ENCODE assay signal across 8 cellular contexts in the genomic region with DNA sequence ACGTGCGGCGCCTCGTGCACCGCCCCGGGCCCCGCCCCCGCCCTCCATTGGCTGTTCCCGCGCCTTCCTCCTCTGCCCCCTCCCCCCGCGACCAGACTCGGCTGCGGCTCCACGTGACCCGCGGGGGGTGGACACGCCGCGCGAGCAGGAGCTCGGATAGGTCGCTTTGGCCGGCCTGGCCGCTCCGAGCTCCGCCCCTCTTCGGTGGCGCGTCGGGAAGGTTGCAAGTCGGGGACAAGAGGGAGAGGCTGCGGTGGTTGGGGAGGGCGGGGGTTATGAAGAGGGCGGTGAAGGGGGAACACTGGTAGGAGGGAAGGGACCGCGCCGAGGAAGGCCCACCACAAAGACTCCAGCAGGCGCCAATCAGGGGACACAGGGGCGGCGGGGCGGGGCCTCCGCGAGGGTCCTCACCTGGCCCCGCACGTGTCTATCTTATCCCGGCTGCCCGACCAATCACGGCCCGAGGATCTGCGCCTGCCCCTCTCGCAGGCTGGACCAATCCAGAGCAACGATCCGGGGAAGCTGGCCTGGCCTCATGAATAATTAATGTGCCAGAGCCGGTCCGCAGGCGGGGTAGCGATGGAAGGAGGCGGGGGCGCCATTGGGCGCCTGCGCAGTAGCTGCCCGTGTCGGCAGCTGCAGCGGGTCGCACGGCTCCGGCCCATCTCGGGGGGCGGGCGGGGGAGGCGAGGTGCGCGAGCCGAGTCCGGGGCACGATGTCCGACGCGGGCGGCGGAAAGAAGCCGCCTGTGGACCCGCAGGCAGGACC. TPM values are rescaled to one million over a fixed set of nuclear protein-coding genes. Genes with fewer than 3 reads are reported as not detected.
DNase-seq lines count a peak whose midpoint lies in the region; ATAC-seq and TF ChIP-seq lines count a peak whose summit lies in the region.

A gene with protein sequence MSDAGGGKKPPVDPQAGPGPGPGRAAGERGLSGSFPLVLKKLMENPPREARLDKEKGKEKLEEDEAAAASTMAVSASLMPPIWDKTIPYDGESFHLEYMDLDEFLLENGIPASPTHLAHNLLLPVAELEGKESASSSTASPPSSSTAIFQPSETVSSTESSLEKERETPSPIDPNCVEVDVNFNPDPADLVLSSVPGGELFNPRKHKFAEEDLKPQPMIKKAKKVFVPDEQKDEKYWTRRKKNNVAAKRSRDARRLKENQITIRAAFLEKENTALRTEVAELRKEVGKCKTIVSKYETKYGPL (plus strand): TSS at position 614 of the 769 bp plus-strand sequence. CDS start 103 bp downstream, at position 717.

- no peaks in the 10 kb centered on the region for H3K36me3 ChIP-seq in fibroblast of lung (ENCODE audit: control insufficient read depth, insufficient read depth, low read length)

- no peaks in the 10 kb centered on the region for H3K9me3 Mint-ChIP-seq in activated T-helper 2 cell treated with anti-CD3 and anti-CD28 coated beads, Interferon-gamma antibody, Interleukin-2, Interleukin-4, amounts not matched to agents 10 μg/mL and 5 μg/mL and 100 μg/mL, durations not matched to agents 14 hours and 24 hours and 36 hours
- H3K9me3 Mint-ChIP-seq in naive B cell = no peaks in the 10 kb centered on the region
- H3K9me3 Mint-ChIP-seq in stimulated activated effector memory CD8-positive, alpha-beta T cell treated with anti-CD3 and anti-CD28 coated beads, Interleukin-12 subunit alpha, Interleukin-12 subunit beta, amount 100 ng/mL, for 72 hours = no peaks in the 10 kb centered on the region

- peak within 1 kb of the TSS; percentile 99 for H3K27ac ChIP-seq in fibroblast of lung (ENCODE audit: insufficient read depth, low read length)

- H3K9me3 ChIP-seq in fibroblast of lung (ENCODE audit: control insufficient read depth, insufficient read depth, low read depth, low read length) = no peaks in the 10 kb centered on the region

- peaks cover 4% of the 10 kb centered on the region for H3K4me1 ChIP-seq in fibroblast of lung (ENCODE audit: control insufficient read depth, extremely low read depth, insufficient read depth, low read length)

- no peaks in the 10 kb centered on the region for H3K36me3 Mint-ChIP-seq in activated T-helper 2 cell treated with anti-CD3 and anti-CD28 coated beads, Interferon-gamma antibody, Interleukin-2, Interleukin-4, amounts not matched to agents 10 μg/mL and 5 μg/mL and 100 μg/mL, durations not matched to agents 14 hours and 24 hours and 36 hours (ENCODE audit: low read depth)
- H3K36me3 Mint-ChIP-seq in naive B cell = no peaks in the 10 kb centered on the region
- peaks cover 7% of the 10 kb centered on the region for H3K36me3 Mint-ChIP-seq in stimulated activated effector memory CD8-positive, alpha-beta T cell treated with anti-CD3 and anti-CD28 coated beads, Interleukin-12 subunit alpha, Interleukin-12 subunit beta, amount 100 ng/mL, for 72 hours

- DNase-seq in Daoy (ENCODE audit: low read depth) = peak; percentile 98
- DNase-seq in H4 (ENCODE audit: low spot score) = peak; percentile 98
- DNase-seq in LNCaP clone FGC (ENCODE audit: low read depth) = peak; percentile 93
- peak; percentile 98 for DNase-seq in RPMI8226
- peak; percentile 97 for DNase-seq in activated T-helper 2 cell treated with anti-CD3 and anti-CD28 coated beads, Interferon-gamma antibody, Interleukin-2, Interleukin-4, amounts not matched to agents 10 μg/mL and 5 μg/mL and 100 μg/mL, durations not matched to agents 14 hours and 24 hours and 36 hours (ENCODE audit: low spot score)
- peak; percentile 98 for DNase-seq in fibroblast of lung (ENCODE audit: low read depth in 2 of 2)
- peak; percentile 98 for DNase-seq in naive B cell
- DNase-seq in stimulated activated effector memory CD8-positive, alpha-beta T cell treated with anti-CD3 and anti-CD28 coated beads, Interleukin-12 subunit alpha, Interleukin-12 subunit beta, amount 100 ng/mL, for 72 hours (ENCODE audit: low spot score in 2 of 2) = peak; percentile 93 to 96

- peak within 1 kb of the TSS; percentile 91 for H3K27ac Mint-ChIP-seq in activated T-helper 2 cell treated with anti-CD3 and anti-CD28 coated beads, Interferon-gamma antibody, Interleukin-2, Interleukin-4, amounts not matched to agents 10 μg/mL and 5 μg/mL and 100 μg/mL, durations not matched to agents 14 hours and 24 hours and 36 hours
- H3K27ac Mint-ChIP-seq in naive B cell = peak within 1 kb of the TSS; percentile 96 to 99 (median 99)
- H3K27ac Mint-ChIP-seq in stimulated activated effector memory CD8-positive, alpha-beta T cell treated with anti-CD3 and anti-CD28 coated beads, Interleukin-12 subunit alpha, Interleukin-12 subunit beta, amount 100 ng/mL, for 72 hours = peak within 1 kb of the TSS; percentile 98

- H4K20me1 ChIP-seq in fibroblast of lung (ENCODE audit: control insufficient read depth, extremely low read depth, insufficient read depth, low read length) = no peaks in the 10 kb centered on the region

- H3K4me3 ChIP-seq in LNCaP clone FGC (ENCODE audit: low read depth, low read length) (peak within 1 kb of the TSS; percentile 63), fibroblast of lung (replicated peaks in 1 of 4; ENCODE audit: control extremely low read depth in 1 of 4, insufficient read depth in 1 of 4, low read depth in 3 of 4, low read length in 4 of 4) (peak within 1 kb of the TSS; percentile 69 to 82 (median 76))

- H3K4me1 Mint-ChIP-seq in activated T-helper 2 cell treated with anti-CD3 and anti-CD28 coated beads, Interferon-gamma antibody, Interleukin-2, Interleukin-4, amounts not matched to agents 10 μg/mL and 5 μg/mL and 100 μg/mL, durations not matched to agents 14 hours and 24 hours and 36 hours (ENCODE audit: low read depth) = peaks cover 6% of the 10 kb centered on the region
- H3K4me1 Mint-ChIP-seq in naive B cell = peaks cover 15 to 21% (median 16%) of the 10 kb centered on the region in 3 donors
- H3K4me1 Mint-ChIP-seq in stimulated activated effector memory CD8-positive, alpha-beta T cell treated with anti-CD3 and anti-CD28 coated beads, Interleukin-12 subunit alpha, Interleukin-12 subunit beta, amount 100 ng/mL, for 72 hours = peaks cover 20% of the 10 kb centered on the region

- TF ChIP-seq CTCF in LNCaP clone FGC (IDR thresholded peaks at IDR 0.05; ENCODE audit: control insufficient read depth, extremely low read depth, insufficient read depth) (no peak), fibroblast of lung (conservative IDR thresholded peaks at IDR 0.05 in 1 of 2, IDR thresholded peaks at IDR 0.05 in 1 of 2; ENCODE audit: low read depth in 1 of 2, low read length in 2 of 2) (no peak)

- H2AFZ ChIP-seq in fibroblast of lung (ENCODE audit: low read length) = peak within 1 kb of the TSS; percentile 55

- H3K9ac ChIP-seq in fibroblast of lung (ENCODE audit: insufficient read depth, low read length) = peak within 1 kb of the TSS; percentile 86

- H3K4me3 Mint-ChIP-seq in activated T-helper 2 cell treated with anti-CD3 and anti-CD28 coated beads, Interferon-gamma antibody, Interleukin-2, Interleukin-4, amounts not matched to agents 10 μg/mL and 5 μg/mL and 100 μg/mL, durations not matched to agents 14 hours and 24 hours and 36 hours (ENCODE audit: low read depth) = peak within 1 kb of the TSS; percentile 87
- H3K4me3 Mint-ChIP-seq in naive B cell = peak within 1 kb of the TSS; percentile 88 to 98 (median 94)
- H3K4me3 Mint-ChIP-seq in stimulated activated effector memory CD8-positive, alpha-beta T cell treated with anti-CD3 and anti-CD28 coated beads, Interleukin-12 subunit alpha, Interleukin-12 subunit beta, amount 100 ng/mL, for 72 hours = peak within 1 kb of the TSS; percentile 82

- intact Hi-C loops in activated T-helper 2 cell treated with anti-CD3 and anti-CD28 coated beads, Interferon-gamma antibody, Interleukin-2, Interleukin-4, amounts not matched to agents 10 μg/mL and 5 μg/mL and 100 μg/mL, durations not matched to agents 14 hours and 24 hours and 36 hours (cut with micrococcal nuclease) = loop anchor here (1.0 to 2.0 kb wide), 2 partner anchors 87 to 95 kb away; a partner anchor contains a TSS

- H3K27me3 Mint-ChIP-seq in activated T-helper 2 cell treated with anti-CD3 and anti-CD28 coated beads, Interferon-gamma antibody, Interleukin-2, Interleukin-4, amounts not matched to agents 10 μg/mL and 5 μg/mL and 100 μg/mL, durations not matched to agents 14 hours and 24 hours and 36 hours (ENCODE audit: low read depth) = peaks cover 4% of the 10 kb centered on the region
- no peaks in the 10 kb centered on the region for H3K27me3 Mint-ChIP-seq in naive B cell

- H3K79me2 ChIP-seq in fibroblast of lung (ENCODE audit: control insufficient read depth, insufficient read depth, low read length) = peaks cover 4% of the 10 kb centered on the region

- peak; percentile 81 to 86 for ATAC-seq in naive B cell (ENCODE audit: low read depth in 2 of 2)
- ATAC-seq in stimulated activated effector memory CD8-positive, alpha-beta T cell treated with anti-CD3 and anti-CD28 coated beads, Interleukin-12 subunit alpha, Interleukin-12 subunit beta, amount 100 ng/mL, for 72 hours = peak; percentile 94

- no peaks in the 10 kb centered on the region for H3K27me3 ChIP-seq in fibroblast of lung (ENCODE audit: control insufficient read depth, insufficient read depth, low read length)

- H3K4me2 ChIP-seq in fibroblast of lung (ENCODE audit: extremely low read depth, insufficient read depth, low read length) = peak within 1 kb of the TSS; percentile 94

RNA-seq across cellular contexts. Expression of the gene that starts here (rescaled TPM):
- 2.2 and 7.0 TPM in 2 replicates for total RNA-seq in Daoy (2014; rRNA removed; shearing (Covaris generic))
- 8.6 and 11.0 TPM in 2 replicates for total RNA-seq in H4 (2014; rRNA removed; shearing (Covaris generic))
- total RNA-seq in activated T-helper 2 cell treated with anti-CD3 and anti-CD28 coated beads, Interferon-gamma antibody, Interleukin-2, Interleukin-4, amounts not matched to agents 10 μg/mL and 5 μg/mL and 100 μg/mL, durations not matched to agents 14 hours and 24 hours and 36 hours = 1.7 and 1.9 TPM in 2 replicates
- total RNA-seq in fibroblast of lung = 14.9 and 22.5 TPM in 2 replicates
- 8.2 and 9.0 TPM in 2 replicates for polyA plus RNA-seq in fibroblast of lung
- 8.0 and 9.7 TPM in 2 replicates for polyA plus RNA-seq in fibroblast of lung (2012)
- 82.9 and 121 TPM in 2 replicates for polyA minus RNA-seq in fibroblast of lung (ENCODE audit: low replicate concordance)
- polyA plus RNA-seq in naive B cell (ENCODE audit: low read depth in 6 of 6) = 1 to 10 TPM in 5 of 6 donors, under 1 TPM in 1; 0.97 to 2.9 (median 2.6) TPM

Comparison
In these comparisons a context has a peak if more than half of its experiments do, and no peak if none do; other contexts are left out.
1. Peak in every context shown above with its lines: DNase-seq, ATAC-seq, H3K4me3 ChIP-seq and H3K27ac ChIP-seq.